Comparison of ENCODE assay signal across 19 cellular contexts in the genomic region with DNA sequence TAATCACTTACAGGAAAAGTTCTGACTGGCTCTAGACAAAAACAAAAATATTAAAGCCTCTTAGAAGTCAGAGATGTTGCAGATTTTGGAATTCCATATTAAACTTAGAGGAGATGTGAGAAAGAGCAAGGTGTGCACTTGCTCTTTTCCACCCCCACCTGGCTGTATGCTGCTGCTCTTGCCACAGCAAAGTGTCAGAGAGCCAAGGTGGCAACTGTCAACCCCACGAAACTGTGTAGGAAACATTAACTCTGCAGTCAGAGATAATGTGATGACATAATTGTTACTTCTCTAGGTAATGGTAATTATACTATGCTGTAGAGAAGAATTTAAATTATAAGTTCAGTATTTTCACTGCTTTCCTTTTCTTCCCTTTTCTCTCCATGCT. TPM values are rescaled to one million over a fixed set of nuclear protein-coding genes. Genes with fewer than 3 reads are reported as not detected.
"Had no signal": no experiment of that assay in that cellular context is flagged by ENCODE, and none has a peak within 500 bp of the region (broad histone marks: within the 10 kb centered on the region; RNA-seq: fewer than 3 reads in every experiment).

No MANE protein-coding gene starts in this region.

- H3K4me1 ChIP-seq: prostate gland, testis had no signal

- H3K27ac ChIP-seq: esophagus squamous epithelium, gastroesophageal sphincter, hepatocyte, parathyroid adenoma, prostate gland, testis, transverse colon had no signal

- H3K9me3 Mint-ChIP-seq: nephron; stimulated activated naive B cell treated with anti-CD40 and anti-IgM and Interleukin-4, amounts not matched to agents 10 μg/mL and 1 μg/mL and 100 μg/mL, for 72 hours; stimulated activated naive CD8-positive, alpha-beta T cell treated with anti-CD3 and anti-CD28 coated beads, Interleukin-15, amount 100 ng/mL, for 72 hours had no signal

- H3K27ac Mint-ChIP-seq: stimulated activated naive B cell treated with anti-CD40 and anti-IgM and Interleukin-4, amounts not matched to agents 10 μg/mL and 1 μg/mL and 100 μg/mL, for 72 hours had no signal

- H3K9ac ChIP-seq: parathyroid adenoma had no signal

- H3K27me3 ChIP-seq: esophagus squamous epithelium, gastroesophageal sphincter, hepatocyte, testis, transverse colon had no signal

- ATAC-seq: gastroesophageal sphincter had no signal

- H2AFZ ChIP-seq: hepatocyte, parathyroid adenoma had no signal

- H3K36me3 ChIP-seq: prostate gland had no signal

- H3K4me3 Mint-ChIP-seq: nephron; stimulated activated naive B cell treated with anti-CD40 and anti-IgM and Interleukin-4, amounts not matched to agents 10 μg/mL and 1 μg/mL and 100 μg/mL, for 72 hours had no signal

- H3K9me3 ChIP-seq: esophagus squamous epithelium, gastroesophageal sphincter, mucosa of descending colon, prostate gland, testis, transverse colon had no signal

- H3K4me2 ChIP-seq: hepatocyte had no signal

- H3K4me3 ChIP-seq: esophagus squamous epithelium, gastroesophageal sphincter, hepatocyte, mucosa of descending colon, prostate gland, testis, transverse colon had no signal

- H3K27me3 Mint-ChIP-seq: stimulated activated naive B cell treated with anti-CD40 and anti-IgM and Interleukin-4, amounts not matched to agents 10 μg/mL and 1 μg/mL and 100 μg/mL, for 72 hours; stimulated activated naive CD8-positive, alpha-beta T cell treated with anti-CD3 and anti-CD28 coated beads, Interleukin-15, amount 100 ng/mL, for 72 hours had no signal

- DNase-seq: effector memory CD4-positive, alpha-beta T cell; esophagus squamous epithelium; glutamatergic neuron; left colon; occipital lobe; stimulated activated CD4-positive, alpha-beta T cell treated with anti-CD3 and anti-CD28 coated beads, Interleukin-4, amount 100 ng/mL, for 4 hours; stimulated activated naive B cell treated with anti-CD40 and anti-IgM and Interleukin-4, amounts not matched to agents 10 μg/mL and 1 μg/mL and 100 μg/mL, for 72 hours; transverse colon had no signal

RNA-seq across cellular contexts. Expression of a gene that starts 25.4 kb away (rescaled TPM):
- total RNA-seq: epithelial cell of proximal tubule, skeletal muscle tissue, urinary bladder had no signal
- polyA plus RNA-seq: hepatocyte had no signal
